ENCODE assay signal across 8 cellular contexts in the genomic region with DNA sequence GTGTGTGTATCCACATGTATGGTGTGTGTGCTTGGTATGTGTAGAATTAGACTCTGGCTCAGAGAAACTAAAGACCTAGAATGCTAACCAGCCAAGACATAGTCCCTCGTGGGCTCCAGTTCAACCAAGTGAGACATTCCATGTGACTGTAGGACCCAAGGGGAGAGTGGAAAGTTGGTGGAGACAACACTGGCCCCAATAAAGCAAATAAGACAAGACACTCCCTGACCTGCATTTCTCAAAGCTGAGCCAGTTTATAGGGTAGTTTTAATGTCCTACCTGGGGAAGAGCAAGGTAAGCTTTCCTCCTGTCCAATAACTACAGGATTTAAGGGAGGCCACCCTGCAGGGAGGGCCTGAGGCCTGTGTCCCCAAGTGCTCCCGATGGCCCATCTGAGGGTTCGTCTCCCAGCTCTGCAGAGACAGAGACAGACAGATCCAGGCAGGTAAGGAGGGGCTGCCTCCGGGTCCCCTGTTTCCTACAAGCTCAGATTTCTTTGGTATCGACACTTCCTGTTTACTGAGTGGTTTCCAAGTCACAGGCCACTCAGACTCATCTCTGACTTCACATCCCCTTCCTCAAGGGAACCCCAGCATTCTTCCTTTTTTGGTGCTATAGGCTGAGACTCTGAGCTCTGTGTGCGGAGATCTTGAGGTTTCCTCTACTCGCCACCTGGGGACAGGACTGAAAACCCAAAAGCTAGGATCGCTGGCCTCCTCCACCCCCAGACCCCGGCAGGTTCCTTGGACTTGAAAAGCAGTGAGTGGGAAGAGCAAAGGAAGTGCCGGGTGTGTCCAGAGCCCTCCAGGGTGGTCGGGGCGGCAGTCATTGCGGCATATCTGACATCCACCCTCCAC. TPM values are rescaled to one million over a fixed set of nuclear protein-coding genes. Genes with fewer than 3 reads are reported as not detected.
DNase-seq lines count a peak whose midpoint lies in the region; ATAC-seq lines count a peak whose summit lies in the region.

No MANE protein-coding gene starts in this region.

- peaks cover 70% of the 10 kb centered on the region for H3K36me3 Mint-ChIP-seq in activated CD8-positive, alpha-beta T cell treated with anti-CD3 and anti-CD28 coated beads, Interleukin-2, amount 10 ng/mL, durations not matched to agents 7 days and 5 days (ENCODE audit: low read depth)

- whole genome bisulfite sequencing in right cardiac atrium: 50% methylated on average over 13 of the region's 13 CpGs

- H3K27me3 ChIP-seq in right cardiac atrium (ENCODE audit: control insufficient read depth, insufficient read depth): no peaks in the 10 kb centered on the region

- H3K27ac Mint-ChIP-seq in activated CD8-positive, alpha-beta T cell treated with anti-CD3 and anti-CD28 coated beads, Interleukin-2, amount 10 ng/mL, durations not matched to agents 7 days and 5 days: peak overlapping the region; percentile 98

- DNase-seq in CD1c-positive myeloid dendritic cell (ENCODE audit: extremely low spot score) (peak; percentile 89), right cardiac atrium (peak in 1 of 3 donors; percentile 45), NCI-H82 treated with DMSO at 0.1 percent for 48 hours (lab: John Stamatoyannopoulos, UW; ENCODE audit: unreplicated experiment) (no peak), NCI-H1092 (lab: John Stamatoyannopoulos, UW) (no peak)
- peak; percentile 81 for DNase-seq in activated CD8-positive, alpha-beta T cell treated with anti-CD3 and anti-CD28 coated beads, Interleukin-2, amount 10 ng/mL, durations not matched to agents 7 days and 5 days
- DNase-seq in stimulated activated naive CD4-positive, alpha-beta T cell (lab: John Stamatoyannopoulos, UW): peak; percentile 69 to 89 (median 82)

- H3K4me1 Mint-ChIP-seq in activated CD8-positive, alpha-beta T cell treated with anti-CD3 and anti-CD28 coated beads, Interleukin-2, amount 10 ng/mL, durations not matched to agents 7 days and 5 days (ENCODE audit: low read depth): peaks cover 76% of the 10 kb centered on the region

- intact Hi-C loops in right cardiac atrium (cut with DNase I): no loop called here

- peak overlapping the region; percentile 49 for H3K27ac ChIP-seq in right cardiac atrium (ENCODE audit: low read length)

- POLR2A ChIA-PET in activated CD8-positive, alpha-beta T cell treated with anti-CD3 and anti-CD28 coated beads, Interleukin-2, amount 10 ng/mL, durations not matched to agents 7 days and 5 days (lab: Charles Lee): interaction anchor here (0.9 to 1.7 kb wide), 8 partner anchors 13 to 1002 kb away, joined by 3 to 10 read pairs (median 4); a partner anchor contains a TSS

- H3K27me3 Mint-ChIP-seq in activated CD8-positive, alpha-beta T cell treated with anti-CD3 and anti-CD28 coated beads, Interleukin-2, amount 10 ng/mL, durations not matched to agents 7 days and 5 days (ENCODE audit: low read depth): no peaks in the 10 kb centered on the region

- peak overlapping the region; percentile 94 for H3K4me3 Mint-ChIP-seq in activated CD8-positive, alpha-beta T cell treated with anti-CD3 and anti-CD28 coated beads, Interleukin-2, amount 10 ng/mL, durations not matched to agents 7 days and 5 days

- no peak overlapping the region for H3K4me3 ChIP-seq in right cardiac atrium (ENCODE audit: low read length)

- ATAC-seq in GM19452 (IDR thresholded peaks at IDR 0.05; ENCODE audit: unreplicated experiment) (peak; percentile 39), HG03469 (IDR thresholded peaks at IDR 0.05; ENCODE audit: unreplicated experiment) (peak; percentile 31), right cardiac atrium (peak; percentile 49 to 66)
- ATAC-seq in activated CD8-positive, alpha-beta T cell treated with anti-CD3 and anti-CD28 coated beads, Interleukin-2, amount 10 ng/mL, durations not matched to agents 7 days and 5 days: peak; percentile 74

- H3K4me1 ChIP-seq in right cardiac atrium (ENCODE audit: control insufficient read depth, insufficient read depth, low read length): no peaks in the 10 kb centered on the region

- CTCF ChIA-PET in activated CD8-positive, alpha-beta T cell treated with anti-CD3 and anti-CD28 coated beads, Interleukin-2, amount 10 ng/mL, durations not matched to agents 7 days and 5 days (lab: Charles Lee): interaction anchor here (0.6 to 2.7 kb wide), 12 partner anchors 15 to 391 kb away, joined by 3 to 10 read pairs (median 4); no protein-coding TSS in a partner anchor

- H3K9me3 Mint-ChIP-seq in activated CD8-positive, alpha-beta T cell treated with anti-CD3 and anti-CD28 coated beads, Interleukin-2, amount 10 ng/mL, durations not matched to agents 7 days and 5 days (ENCODE audit: insufficient read depth): no peaks in the 10 kb centered on the region

- H3K9me3 ChIP-seq in right cardiac atrium (ENCODE audit: control insufficient read depth, low read length): no peaks in the 10 kb centered on the region

RNA-seq across cellular contexts. Expression of a gene that starts 9.3 kb away (rescaled TPM):
- total RNA-seq in activated CD8-positive, alpha-beta T cell treated with anti-CD3 and anti-CD28 coated beads, Interleukin-2, amount 10 ng/mL, durations not matched to agents 7 days and 5 days: 10 to 100 TPM; 57.7 to 58.4 TPM
- 1 to 10 TPM; 5.0 to 8.6 (median 7.1) TPM for total RNA-seq in right cardiac atrium
- 2.1 TPM for polyA plus RNA-seq in right cardiac atrium

Comparison
In these comparisons a context has a peak if more than half of its experiments do, and no peak if none do; other contexts are left out.
1. DNase-seq: peak in CD1c-positive myeloid dendritic cell (single experiment), activated CD8-positive, alpha-beta T cell treated with anti-CD3 and anti-CD28 coated beads, Interleukin-2, amount 10 ng/mL, durations not matched to agents 7 days and 5 days (single experiment) and stimulated activated naive CD4-positive, alpha-beta T cell (6 of 6); none in NCI-H82 treated with DMSO at 0.1 percent for 48 hours (single experiment) and NCI-H1092 (single experiment).
2. RNA of a gene that starts 9.3 kb away (total RNA-seq): 57.7 to 58.4 TPM in activated CD8-positive, alpha-beta T cell treated with anti-CD3 and anti-CD28 coated beads, Interleukin-2, amount 10 ng/mL, durations not matched to agents 7 days and 5 days; 5.0 to 8.6 TPM in right cardiac atrium; every median in the first group is over 4 times any median in the second.
3. Peak in every context shown above with its lines, with median percentiles within 50 percentile points of each other: ATAC-seq.